Comparison of ENCODE assay signal across 1 cellular context in genomic region chr3:105364113-105364512, GRCh38.
TF ChIP-seq lines count a peak whose summit lies in the region.

No MANE protein-coding gene starts in this region.

TF ChIP-seq in A549, 52 proteins besides CTCF, POLR2A, EP300 and RAD21 (continued from another document):
- TF ChIP-seq RNF2 (IDR thresholded peaks at IDR 0.05; ENCODE audit: borderline replicate concordance, low read depth) (no peak), ZNF302 (CRISPR knock-in tag; IDR thresholded peaks at IDR 0.05) (no peak)
TF ChIP-seq in A549: peak in this region for 2.
